Comparison of ENCODE assay signal across 9 cellular contexts in genomic region chr15:25501828-25502446, GRCh38.
DNase-seq lines count a peak whose midpoint lies in the region; ATAC-seq and TF ChIP-seq lines count a peak whose summit lies in the region.
"Had no signal": no experiment of that assay in that cellular context is flagged by ENCODE, and none has a peak within 500 bp of the region (broad histone marks: within the 10 kb centered on the region; RNA-seq: fewer than 3 reads in every experiment).

No MANE protein-coding gene starts in this region.

- no peak for TF ChIP-seq EP300 in sigmoid colon (IDR thresholded peaks at IDR 0.05)

- TF ChIP-seq POLR2A in sigmoid colon (IDR thresholded peaks at IDR 0.05) = no peak

- no peaks in the 10 kb centered on the region for H3K9me3 Mint-ChIP-seq in activated T-helper 17 cell treated with anti-CD3 and anti-CD28 coated beads, Interleukin-2, amount 50 U/mL, for 72 hours

- no peaks in the 10 kb centered on the region for H3K36me3 ChIP-seq in sigmoid colon

- DNase-seq in ACHN (peak; percentile 44), GM04504 (ENCODE audit: low read depth) (peak; percentile 5), RPMI7951 (ENCODE audit: low read depth) (peak; percentile 4), foreskin keratinocyte (peak in 1 of 2 donors; percentile 24), sigmoid colon (no peak)

- TF ChIP-seq CTCF in foreskin keratinocyte (conservative IDR thresholded peaks at IDR 0.05) (peak; percentile 63), sigmoid colon (IDR thresholded peaks at IDR 0.05) (peak in 3 of 4 experiments; percentile 16 to 59 (median 49))

- intact Hi-C loops in sigmoid colon (cut with DNase I) = loop anchor here (10.0 kb wide), 1 partner anchor 1363 kb away; the partner anchor contains the start of gene GABRA5

- no peaks in the 10 kb centered on the region for H3K36me3 Mint-ChIP-seq in activated T-helper 17 cell treated with anti-CD3 and anti-CD28 coated beads, Interleukin-2, amount 50 U/mL, for 72 hours (ENCODE audit: low read depth)

- ATAC-seq in foreskin keratinocyte (no peak), HG03469 (IDR thresholded peaks at IDR 0.05; ENCODE audit: unreplicated experiment) (no peak), GM21576 (IDR thresholded peaks at IDR 0.05; ENCODE audit: unreplicated experiment) (no peak)
- no peak for ATAC-seq in activated T-helper 17 cell treated with anti-CD3 and anti-CD28 coated beads, Interleukin-2, amount 50 U/mL, for 72 hours (replicated peaks)

- no peak overlapping the region for H3K4me3 Mint-ChIP-seq in activated T-helper 17 cell treated with anti-CD3 and anti-CD28 coated beads, Interleukin-2, amount 50 U/mL, for 72 hours
- H3K4me3 Mint-ChIP-seq: dendritic cell treated with granulocyte-macrophage colony-stimulating factor and Interleukin-4, amounts not matched to agents 40 ng/mL and 50 ng/mL, for 4 days had no signal

- no peak overlapping the region for H3K27ac ChIP-seq in foreskin keratinocyte
- H3K27ac ChIP-seq in sigmoid colon = no peak overlapping the region

- no peaks in the 10 kb centered on the region for H3K4me1 Mint-ChIP-seq in activated T-helper 17 cell treated with anti-CD3 and anti-CD28 coated beads, Interleukin-2, amount 50 U/mL, for 72 hours

- in situ Hi-C loops in ACHN (cut with HindIII; ENCODE audit: low pct_ligation_motif_present, low pct_unique_long_range_greater_than_20kb, low sequenced_read_pairs) = no loop called here

- peaks cover 2% of the 10 kb centered on the region for H3K27me3 Mint-ChIP-seq in activated T-helper 17 cell treated with anti-CD3 and anti-CD28 coated beads, Interleukin-2, amount 50 U/mL, for 72 hours
- H3K27me3 Mint-ChIP-seq: dendritic cell treated with granulocyte-macrophage colony-stimulating factor and Interleukin-4, amounts not matched to agents 40 ng/mL and 50 ng/mL, for 4 days had no signal

- H3K4me1 ChIP-seq in foreskin keratinocyte (no peaks in the 10 kb centered on the region), sigmoid colon (no peaks in the 10 kb centered on the region)

- H3K27me3 ChIP-seq in foreskin keratinocyte = no peaks in the 10 kb centered on the region
- H3K27me3 ChIP-seq in sigmoid colon = no peaks in the 10 kb centered on the region

- 20 to 29% methylated on average over 5 of the region's 5 CpGs for WGBS in sigmoid colon, 2 donors

- no peaks in the 10 kb centered on the region for H3K9me3 ChIP-seq in sigmoid colon

- H3K27ac Mint-ChIP-seq in activated T-helper 17 cell treated with anti-CD3 and anti-CD28 coated beads, Interleukin-2, amount 50 U/mL, for 72 hours = no peak overlapping the region
- H3K27ac Mint-ChIP-seq: dendritic cell treated with granulocyte-macrophage colony-stimulating factor and Interleukin-4, amounts not matched to agents 40 ng/mL and 50 ng/mL, for 4 days had no signal

- H3K4me3 ChIP-seq in sigmoid colon = no peak overlapping the region
